In the genomic region with DNA sequence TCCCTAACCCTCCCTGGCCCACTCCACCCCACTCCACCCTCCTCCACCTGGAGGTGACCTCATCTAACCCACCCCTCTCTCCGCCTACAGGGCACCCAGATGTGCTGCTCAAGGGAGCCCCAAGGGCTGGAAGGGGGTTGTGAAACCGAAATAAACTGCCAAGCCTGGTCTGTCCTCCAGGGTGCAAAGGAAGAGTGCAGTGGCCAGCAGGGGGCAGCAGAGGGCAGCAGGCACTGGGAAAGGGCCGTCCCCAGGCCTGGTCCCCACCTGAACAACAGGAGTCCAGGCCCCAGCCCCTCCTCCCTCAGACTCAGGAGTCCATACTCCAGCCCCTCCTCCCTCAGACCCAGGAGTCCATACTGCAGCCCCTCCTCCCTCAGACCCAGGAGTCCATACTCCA, we compare ENCODE assay signal across 8 cellular contexts. TPM values are rescaled to one million over a fixed set of nuclear protein-coding genes. Genes with fewer than 3 reads are reported as not detected.
DNase-seq lines count a peak whose midpoint lies in the region; ATAC-seq, FAIRE-seq and TF ChIP-seq lines count a peak whose summit lies in the region.

No MANE protein-coding gene starts in this region.

- no peaks in the 10 kb centered on the region for H3K79me2 ChIP-seq in Loucy (ENCODE audit: insufficient read depth, low read length)

- no peaks in the 10 kb centered on the region for H3K36me3 ChIP-seq in BLaER1
- H3K36me3 ChIP-seq in Loucy (ENCODE audit: insufficient read depth, low read length): no peaks in the 10 kb centered on the region
- H3K36me3 ChIP-seq in SJSA1: no peaks in the 10 kb centered on the region

- H3K9ac ChIP-seq in BLaER1: no peak overlapping the region
- no peak overlapping the region for H3K9ac ChIP-seq in Loucy (ENCODE audit: low read depth, low read length, poor library complexity, severe bottlenecking)

- no peaks in the 10 kb centered on the region for H3K27me3 ChIP-seq in BLaER1
- H3K27me3 ChIP-seq in Loucy (ENCODE audit: insufficient read depth, low read length, poor library complexity, severe bottlenecking): no peaks in the 10 kb centered on the region
- H3K27me3 ChIP-seq in SJSA1 (replicated peaks): no peaks in the 10 kb centered on the region

- no peaks in the 10 kb centered on the region for H3K9me3 ChIP-seq in BLaER1
- H3K9me3 ChIP-seq in Loucy (ENCODE audit: insufficient read depth, low read depth, low read length): no peaks in the 10 kb centered on the region
- no peaks in the 10 kb centered on the region for H3K9me3 ChIP-seq in SJSA1 (replicated peaks)

- H3K9me2 ChIP-seq in Loucy (replicated peaks; ENCODE audit: low read depth, low read length): no peaks in the 10 kb centered on the region

- peak; percentile 71 to 89 for DNase-seq in SJSA1 (ENCODE audit: low read depth in 1 of 2, low spot score in 2 of 2)
- DNase-seq in activated gamma-delta T cell treated with Interleukin-2 at 50 U/mL for 16 hours: peak; percentile 80
- peak; percentile 41 for DNase-seq in globus pallidus (ENCODE audit: low spot score)
- peak; percentile 20 for DNase-seq in pons (ENCODE audit: low spot score)
- DNase-seq in urothelium cell line (ENCODE audit: low spot score): peak; percentile 85

- H3K4me2 ChIP-seq in BLaER1 (peak overlapping the region; percentile 88), Loucy (ENCODE audit: low read depth, low read length, poor library complexity, severe bottlenecking) (no peak overlapping the region)

- TF ChIP-seq CTCF in Loucy (conservative IDR thresholded peaks at IDR 0.05; ENCODE audit: low read length): peak; percentile 87

- H2AFZ ChIP-seq in Loucy (ENCODE audit: low read length): peak overlapping the region; percentile 63

- H4K20me1 ChIP-seq in BLaER1 (no peaks in the 10 kb centered on the region), Loucy (ENCODE audit: insufficient read depth, low read length, poor library complexity, severe bottlenecking) (no peaks in the 10 kb centered on the region)

- peak; percentile 58 for ATAC-seq in GM19397 (IDR thresholded peaks at IDR 0.05; ENCODE audit: unreplicated experiment)

- FAIRE-seq in urothelium cell line (lab: Jason Lieb, UNC): peak; percentile 17

- H3K4me1 ChIP-seq in BLaER1: peaks cover 63% of the 10 kb centered on the region
- H3K4me1 ChIP-seq in Loucy (ENCODE audit: insufficient read depth, low read length, poor library complexity, severe bottlenecking): no peaks in the 10 kb centered on the region
- peaks cover 34% of the 10 kb centered on the region for H3K4me1 ChIP-seq in SJSA1 (replicated peaks)

- H3K27ac ChIP-seq in BLaER1 (peak overlapping the region; percentile 73), SJSA1 (no peak overlapping the region)

- H3K4me3 ChIP-seq in BLaER1: no peak overlapping the region
- no peak overlapping the region for H3K4me3 ChIP-seq in Loucy (ENCODE audit: low read length, poor library complexity, severe bottlenecking)
- no peak overlapping the region for H3K4me3 ChIP-seq in SJSA1

- H3F3A ChIP-seq in Loucy (ENCODE audit: low read depth): no peaks in the 10 kb centered on the region

RNA-seq across cellular contexts. Expression of a gene that starts 8.4 kb away (rescaled TPM):
- 95.1 and 116 TPM in 2 replicates for total RNA-seq in SJSA1 (2014; rRNA removed; shearing (Covaris generic))

RNA-seq across cellular contexts. Expression of a gene that starts 22.8 kb away (rescaled TPM):
- not detected in 2 replicates for total RNA-seq in SJSA1 (2014; rRNA removed; shearing (Covaris generic))

RNA-seq across cellular contexts. Expression of a gene that starts 45.6 kb away (rescaled TPM):
- total RNA-seq in SJSA1 (2014; rRNA removed; shearing (Covaris generic)): 246 and 273 TPM in 2 replicates

RNA-seq across cellular contexts. Expression of a gene that starts 52.0 kb away (rescaled TPM):
- 3.9 and 12.3 TPM in 2 replicates for total RNA-seq in SJSA1 (2014; rRNA removed; shearing (Covaris generic))

Comparison
In these comparisons a context has a peak if more than half of its experiments do, and no peak if none do; other contexts are left out.
1. DNase-seq: peak in every context shown above with its lines; median percentile 85 in urothelium cell line; 80 in SJSA1; 80 in activated gamma-delta T cell treated with Interleukin-2 at 50 U/mL for 16 hours; 41 in globus pallidus; 20 in pons.